1 cellular context compared by ENCODE assay signal in the genomic region with DNA sequence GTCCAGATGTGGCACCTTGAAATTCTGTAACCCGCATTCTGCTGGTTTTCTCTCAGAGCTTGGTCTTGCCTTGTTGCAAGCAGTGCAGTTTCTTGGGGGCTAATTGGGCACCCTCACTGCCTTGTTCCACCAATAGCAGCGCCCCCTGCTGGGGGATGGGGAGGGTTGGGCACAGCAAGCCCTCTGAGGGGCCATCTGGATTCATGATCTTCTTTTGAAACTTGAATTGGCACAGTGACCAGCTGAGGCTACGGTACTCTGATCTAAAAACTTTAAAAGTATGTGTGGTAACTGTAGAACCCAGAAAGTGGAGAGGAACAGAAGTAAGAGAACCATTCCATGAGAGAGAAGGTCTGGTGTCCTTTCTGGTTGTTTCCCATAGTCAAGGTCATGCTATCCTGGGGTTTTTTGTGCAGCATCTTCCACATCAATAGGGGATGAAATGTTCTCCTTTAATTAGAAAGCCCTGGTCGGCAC.
TF ChIP-seq lines count a peak whose summit lies in the region.

No MANE protein-coding gene starts in this region.

TF ChIP-seq in K562, 482 proteins besides CTCF, POLR2A, EP300 and RAD21 (continued from another document and continues in another):
- TF ChIP-seq, protein P1, sequence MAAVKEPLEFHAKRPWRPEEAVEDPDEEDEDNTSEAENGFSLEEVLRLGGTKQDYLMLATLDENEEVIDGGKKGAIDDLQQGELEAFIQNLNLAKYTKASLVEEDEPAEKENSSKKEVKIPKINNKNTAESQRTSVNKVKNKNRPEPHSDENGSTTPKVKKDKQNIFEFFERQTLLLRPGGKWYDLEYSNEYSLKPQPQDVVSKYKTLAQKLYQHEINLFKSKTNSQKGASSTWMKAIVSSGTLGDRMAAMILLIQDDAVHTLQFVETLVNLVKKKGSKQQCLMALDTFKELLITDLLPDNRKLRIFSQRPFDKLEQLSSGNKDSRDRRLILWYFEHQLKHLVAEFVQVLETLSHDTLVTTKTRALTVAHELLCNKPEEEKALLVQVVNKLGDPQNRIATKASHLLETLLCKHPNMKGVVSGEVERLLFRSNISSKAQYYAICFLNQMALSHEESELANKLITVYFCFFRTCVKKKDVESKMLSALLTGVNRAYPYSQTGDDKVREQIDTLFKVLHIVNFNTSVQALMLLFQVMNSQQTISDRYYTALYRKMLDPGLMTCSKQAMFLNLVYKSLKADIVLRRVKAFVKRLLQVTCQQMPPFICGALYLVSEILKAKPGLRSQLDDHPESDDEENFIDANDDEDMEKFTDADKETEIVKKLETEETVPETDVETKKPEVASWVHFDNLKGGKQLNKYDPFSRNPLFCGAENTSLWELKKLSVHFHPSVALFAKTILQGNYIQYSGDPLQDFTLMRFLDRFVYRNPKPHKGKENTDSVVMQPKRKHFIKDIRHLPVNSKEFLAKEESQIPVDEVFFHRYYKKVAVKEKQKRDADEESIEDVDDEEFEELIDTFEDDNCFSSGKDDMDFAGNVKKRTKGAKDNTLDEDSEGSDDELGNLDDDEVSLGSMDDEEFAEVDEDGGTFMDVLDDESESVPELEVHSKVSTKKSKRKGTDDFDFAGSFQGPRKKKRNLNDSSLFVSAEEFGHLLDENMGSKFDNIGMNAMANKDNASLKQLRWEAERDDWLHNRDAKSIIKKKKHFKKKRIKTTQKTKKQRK (IDR thresholded peaks at IDR 0.05; ENCODE audit: borderline replicate concordance, low read depth, low read length) = 0 out of 2 replicates have a peak, but pooled peaks have one; percentile 33
- no peak for TF ChIP-seq ZNF778 (CRISPR knock-in tag; IDR thresholded peaks at IDR 0.05)
- no peak for TF ChIP-seq SLC30A9 (CRISPR knock-in tag; IDR thresholded peaks at IDR 0.05)
- no peak; the same call in 1 of the 2 replicates for TF ChIP-seq ZC3H4 (CRISPR knock-in tag; IDR thresholded peaks at IDR 0.05; ENCODE audit: borderline replicate concordance)
- TF ChIP-seq IRF2 (CRISPR knock-in tag; IDR thresholded peaks at IDR 0.05) = no peak
- peak; percentile 83; the same call in 1 of the 2 replicates for TF ChIP-seq KLF16 (IDR thresholded peaks at IDR 0.05)
- TF ChIP-seq, protein P2, sequence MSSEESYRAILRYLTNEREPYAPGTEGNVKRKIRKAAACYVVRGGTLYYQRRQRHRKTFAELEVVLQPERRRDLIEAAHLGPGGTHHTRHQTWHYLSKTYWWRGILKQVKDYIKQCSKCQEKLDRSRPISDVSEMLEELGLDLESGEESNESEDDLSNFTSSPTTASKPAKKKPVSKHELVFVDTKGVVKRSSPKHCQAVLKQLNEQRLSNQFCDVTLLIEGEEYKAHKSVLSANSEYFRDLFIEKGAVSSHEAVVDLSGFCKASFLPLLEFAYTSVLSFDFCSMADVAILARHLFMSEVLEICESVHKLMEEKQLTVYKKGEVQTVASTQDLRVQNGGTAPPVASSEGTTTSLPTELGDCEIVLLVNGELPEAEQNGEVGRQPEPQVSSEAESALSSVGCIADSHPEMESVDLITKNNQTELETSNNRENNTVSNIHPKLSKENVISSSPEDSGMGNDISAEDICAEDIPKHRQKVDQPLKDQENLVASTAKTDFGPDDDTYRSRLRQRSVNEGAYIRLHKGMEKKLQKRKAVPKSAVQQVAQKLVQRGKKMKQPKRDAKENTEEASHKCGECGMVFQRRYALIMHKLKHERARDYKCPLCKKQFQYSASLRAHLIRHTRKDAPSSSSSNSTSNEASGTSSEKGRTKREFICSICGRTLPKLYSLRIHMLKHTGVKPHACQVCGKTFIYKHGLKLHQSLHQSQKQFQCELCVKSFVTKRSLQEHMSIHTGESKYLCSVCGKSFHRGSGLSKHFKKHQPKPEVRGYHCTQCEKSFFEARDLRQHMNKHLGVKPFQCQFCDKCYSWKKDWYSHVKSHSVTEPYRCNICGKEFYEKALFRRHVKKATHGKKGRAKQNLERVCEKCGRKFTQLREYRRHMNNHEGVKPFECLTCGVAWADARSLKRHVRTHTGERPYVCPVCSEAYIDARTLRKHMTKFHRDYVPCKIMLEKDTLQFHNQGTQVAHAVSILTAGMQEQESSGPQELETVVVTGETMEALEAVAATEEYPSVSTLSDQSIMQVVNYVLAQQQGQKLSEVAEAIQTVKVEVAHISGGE (CRISPR knock-in tag; IDR thresholded peaks at IDR 0.05) = no peak
- TF ChIP-seq ZKSCAN3 (CRISPR knock-in tag; IDR thresholded peaks at IDR 0.05) = no peak
- no peak for TF ChIP-seq IFI16 (CRISPR knock-in tag; IDR thresholded peaks at IDR 0.05)
- no peak for TF ChIP-seq HNRNPUL1 (IDR thresholded peaks at IDR 0.05; ENCODE audit: low read length)
- no peak for TF ChIP-seq MTA2 (IDR thresholded peaks at IDR 0.05; ENCODE audit: low read depth)
- TF ChIP-seq NCOR1 (IDR thresholded peaks at IDR 0.05) = no peak
- TF ChIP-seq PHF21A (IDR thresholded peaks at IDR 0.05; ENCODE audit: borderline replicate concordance, low read depth) = no peak
- TF ChIP-seq, protein P3, sequence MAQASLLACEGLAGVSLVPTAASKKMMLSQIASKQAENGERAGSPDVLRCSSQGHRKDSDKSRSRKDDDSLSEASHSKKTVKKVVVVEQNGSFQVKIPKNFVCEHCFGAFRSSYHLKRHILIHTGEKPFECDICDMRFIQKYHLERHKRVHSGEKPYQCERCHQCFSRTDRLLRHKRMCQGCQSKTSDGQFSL (CRISPR knock-in tag; IDR thresholded peaks at IDR 0.05) = no peak
- TF ChIP-seq, protein P3 (tag; IDR thresholded peaks at IDR 0.05) = no peak; a peak in 1 of 4 replicates
- peak; percentile 71 for TF ChIP-seq ESRRA (IDR thresholded peaks at IDR 0.05; ENCODE audit: borderline replicate concordance, low read depth)
- no peak for TF ChIP-seq RCOR1 (IDR thresholded peaks at IDR 0.05; ENCODE audit: borderline replicate concordance in 1 of 2, low read depth in 2 of 2, low read length in 2 of 2)
- TF ChIP-seq RHOXF2B (CRISPR knock-in tag; conservative IDR thresholded peaks at IDR 0.05) = no peak
- TF ChIP-seq, protein P4, sequence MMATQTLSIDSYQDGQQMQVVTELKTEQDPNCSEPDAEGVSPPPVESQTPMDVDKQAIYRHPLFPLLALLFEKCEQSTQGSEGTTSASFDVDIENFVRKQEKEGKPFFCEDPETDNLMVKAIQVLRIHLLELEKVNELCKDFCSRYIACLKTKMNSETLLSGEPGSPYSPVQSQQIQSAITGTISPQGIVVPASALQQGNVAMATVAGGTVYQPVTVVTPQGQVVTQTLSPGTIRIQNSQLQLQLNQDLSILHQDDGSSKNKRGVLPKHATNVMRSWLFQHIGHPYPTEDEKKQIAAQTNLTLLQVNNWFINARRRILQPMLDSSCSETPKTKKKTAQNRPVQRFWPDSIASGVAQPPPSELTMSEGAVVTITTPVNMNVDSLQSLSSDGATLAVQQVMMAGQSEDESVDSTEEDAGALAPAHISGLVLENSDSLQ (IDR thresholded peaks at IDR 0.05) = no peak
- TF ChIP-seq, protein P5, sequence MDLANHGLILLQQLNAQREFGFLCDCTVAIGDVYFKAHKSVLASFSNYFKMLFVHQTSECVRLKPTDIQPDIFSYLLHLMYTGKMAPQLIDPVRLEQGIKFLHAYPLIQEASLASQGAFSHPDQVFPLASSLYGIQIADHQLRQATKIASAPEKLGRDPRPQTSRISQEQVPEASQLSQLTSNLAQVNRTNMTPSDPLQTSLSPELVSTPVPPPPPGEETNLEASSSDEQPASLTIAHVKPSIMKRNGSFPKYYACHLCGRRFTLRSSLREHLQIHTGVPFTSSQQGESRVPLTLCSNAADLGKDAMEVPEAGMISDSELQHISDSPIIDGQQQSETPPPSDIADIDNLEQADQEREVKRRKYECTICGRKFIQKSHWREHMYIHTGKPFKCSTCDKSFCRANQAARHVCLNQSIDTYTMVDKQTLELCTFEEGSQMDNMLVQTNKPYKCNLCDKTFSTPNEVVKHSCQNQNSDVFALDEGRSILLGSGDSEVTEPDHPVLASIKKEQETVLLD (IDR thresholded peaks at IDR 0.05) = 0 out of 2 replicates have a peak, but pooled peaks have one; percentile 3
- TF ChIP-seq YBX1 (IDR thresholded peaks at IDR 0.05) = no peak
- no peak for TF ChIP-seq BMI1 (IDR thresholded peaks at IDR 0.05; ENCODE audit: low read length)
- TF ChIP-seq ZNF165 (CRISPR knock-in tag; IDR thresholded peaks at IDR 0.05; ENCODE audit: borderline replicate concordance) = peak; percentile 82; the same call in 1 of the 2 replicates
- TF ChIP-seq YY1 (IDR thresholded peaks at IDR 0.05; ENCODE audit: borderline replicate concordance in 1 of 3, control insufficient read depth in 1 of 3, extremely low read depth in 1 of 3, insufficient read depth in 3 of 3, insufficient read length in 1 of 3, insufficient replicate concordance in 2 of 3, low read depth in 1 of 3, low read length in 2 of 3) = peak in 1 of 3 experiments; percentile 35
- TF ChIP-seq, protein P6, sequence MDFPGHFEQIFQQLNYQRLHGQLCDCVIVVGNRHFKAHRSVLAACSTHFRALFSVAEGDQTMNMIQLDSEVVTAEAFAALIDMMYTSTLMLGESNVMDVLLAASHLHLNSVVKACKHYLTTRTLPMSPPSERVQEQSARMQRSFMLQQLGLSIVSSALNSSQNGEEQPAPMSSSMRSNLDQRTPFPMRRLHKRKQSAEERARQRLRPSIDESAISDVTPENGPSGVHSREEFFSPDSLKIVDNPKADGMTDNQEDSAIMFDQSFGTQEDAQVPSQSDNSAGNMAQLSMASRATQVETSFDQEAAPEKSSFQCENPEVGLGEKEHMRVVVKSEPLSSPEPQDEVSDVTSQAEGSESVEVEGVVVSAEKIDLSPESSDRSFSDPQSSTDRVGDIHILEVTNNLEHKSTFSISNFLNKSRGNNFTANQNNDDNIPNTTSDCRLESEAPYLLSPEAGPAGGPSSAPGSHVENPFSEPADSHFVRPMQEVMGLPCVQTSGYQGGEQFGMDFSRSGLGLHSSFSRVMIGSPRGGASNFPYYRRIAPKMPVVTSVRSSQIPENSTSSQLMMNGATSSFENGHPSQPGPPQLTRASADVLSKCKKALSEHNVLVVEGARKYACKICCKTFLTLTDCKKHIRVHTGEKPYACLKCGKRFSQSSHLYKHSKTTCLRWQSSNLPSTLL (IDR thresholded peaks at IDR 0.05) = no peak
- TF ChIP-seq ELF2 (CRISPR knock-in tag; IDR thresholded peaks at IDR 0.05) = no peak
- TF ChIP-seq ZNF79 (CRISPR knock-in tag; IDR thresholded peaks at IDR 0.05; ENCODE audit: low read depth) = 0 out of 2 replicates have a peak, but pooled peaks have one; percentile 46
- no peak for TF ChIP-seq KAT2B (IDR thresholded peaks at IDR 0.05; ENCODE audit: low read depth, low read length)
- TF ChIP-seq, protein P7, sequence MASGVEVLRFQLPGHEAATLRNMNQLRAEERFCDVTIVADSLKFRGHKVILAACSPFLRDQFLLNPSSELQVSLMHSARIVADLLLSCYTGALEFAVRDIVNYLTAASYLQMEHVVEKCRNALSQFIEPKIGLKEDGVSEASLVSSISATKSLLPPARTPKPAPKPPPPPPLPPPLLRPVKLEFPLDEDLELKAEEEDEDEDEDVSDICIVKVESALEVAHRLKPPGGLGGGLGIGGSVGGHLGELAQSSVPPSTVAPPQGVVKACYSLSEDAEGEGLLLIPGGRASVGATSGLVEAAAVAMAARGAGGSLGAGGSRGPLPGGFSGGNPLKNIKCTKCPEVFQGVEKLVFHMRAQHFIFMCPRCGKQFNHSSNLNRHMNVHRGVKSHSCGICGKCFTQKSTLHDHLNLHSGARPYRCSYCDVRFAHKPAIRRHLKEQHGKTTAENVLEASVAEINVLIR (CRISPR knock-in tag; IDR thresholded peaks at IDR 0.05) = no peak
- no peak for TF ChIP-seq ZNF77 (CRISPR knock-in tag; IDR thresholded peaks at IDR 0.05)
- TF ChIP-seq SRF (CRISPR knock-in tag; IDR thresholded peaks at IDR 0.05) = 0 out of 4 replicates have a peak, but pooled peaks of 1 of the 2 experiments have one; percentile 57
- peak in 1 of 2 experiments; percentile 71; a peak in 1 of 4 replicates for TF ChIP-seq NONO (IDR thresholded peaks at IDR 0.05; ENCODE audit: low read depth in 2 of 2, low read length in 1 of 2)
- TF ChIP-seq, protein P8, sequence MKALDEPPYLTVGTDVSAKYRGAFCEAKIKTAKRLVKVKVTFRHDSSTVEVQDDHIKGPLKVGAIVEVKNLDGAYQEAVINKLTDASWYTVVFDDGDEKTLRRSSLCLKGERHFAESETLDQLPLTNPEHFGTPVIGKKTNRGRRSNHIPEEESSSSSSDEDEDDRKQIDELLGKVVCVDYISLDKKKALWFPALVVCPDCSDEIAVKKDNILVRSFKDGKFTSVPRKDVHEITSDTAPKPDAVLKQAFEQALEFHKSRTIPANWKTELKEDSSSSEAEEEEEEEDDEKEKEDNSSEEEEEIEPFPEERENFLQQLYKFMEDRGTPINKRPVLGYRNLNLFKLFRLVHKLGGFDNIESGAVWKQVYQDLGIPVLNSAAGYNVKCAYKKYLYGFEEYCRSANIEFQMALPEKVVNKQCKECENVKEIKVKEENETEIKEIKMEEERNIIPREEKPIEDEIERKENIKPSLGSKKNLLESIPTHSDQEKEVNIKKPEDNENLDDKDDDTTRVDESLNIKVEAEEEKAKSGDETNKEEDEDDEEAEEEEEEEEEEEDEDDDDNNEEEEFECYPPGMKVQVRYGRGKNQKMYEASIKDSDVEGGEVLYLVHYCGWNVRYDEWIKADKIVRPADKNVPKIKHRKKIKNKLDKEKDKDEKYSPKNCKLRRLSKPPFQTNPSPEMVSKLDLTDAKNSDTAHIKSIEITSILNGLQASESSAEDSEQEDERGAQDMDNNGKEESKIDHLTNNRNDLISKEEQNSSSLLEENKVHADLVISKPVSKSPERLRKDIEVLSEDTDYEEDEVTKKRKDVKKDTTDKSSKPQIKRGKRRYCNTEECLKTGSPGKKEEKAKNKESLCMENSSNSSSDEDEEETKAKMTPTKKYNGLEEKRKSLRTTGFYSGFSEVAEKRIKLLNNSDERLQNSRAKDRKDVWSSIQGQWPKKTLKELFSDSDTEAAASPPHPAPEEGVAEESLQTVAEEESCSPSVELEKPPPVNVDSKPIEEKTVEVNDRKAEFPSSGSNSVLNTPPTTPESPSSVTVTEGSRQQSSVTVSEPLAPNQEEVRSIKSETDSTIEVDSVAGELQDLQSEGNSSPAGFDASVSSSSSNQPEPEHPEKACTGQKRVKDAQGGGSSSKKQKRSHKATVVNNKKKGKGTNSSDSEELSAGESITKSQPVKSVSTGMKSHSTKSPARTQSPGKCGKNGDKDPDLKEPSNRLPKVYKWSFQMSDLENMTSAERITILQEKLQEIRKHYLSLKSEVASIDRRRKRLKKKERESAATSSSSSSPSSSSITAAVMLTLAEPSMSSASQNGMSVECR (CRISPR knock-in tag; IDR thresholded peaks at IDR 0.05) = 0 out of 2 replicates have a peak, but pooled peaks have one; percentile 69
- no peak for TF ChIP-seq SRSF3 (IDR thresholded peaks at IDR 0.05; ENCODE audit: insufficient read depth, low read length)
- no peak for TF ChIP-seq POLR3A (IDR thresholded peaks at IDR 0.05; ENCODE audit: borderline replicate concordance, extremely low read depth, insufficient read depth, insufficient read length)
- TF ChIP-seq LEF1 (IDR thresholded peaks at IDR 0.05) = 0 out of 2 replicates have a peak, but pooled peaks have one; percentile 30
- TF ChIP-seq RBM15 (IDR thresholded peaks at IDR 0.05; ENCODE audit: insufficient read depth, low read length) = no peak
- TF ChIP-seq ZNF551 (CRISPR knock-in tag; IDR thresholded peaks at IDR 0.05) = no peak
- no peak for TF ChIP-seq FOXM1 (IDR thresholded peaks at IDR 0.05; ENCODE audit: low read depth)
- TF ChIP-seq FOXM1 (CRISPR knock-in tag; IDR thresholded peaks at IDR 0.05; ENCODE audit: low read depth) = no peak
